Comparison of ENCODE assay signal across 30 cellular contexts in the genomic region with DNA sequence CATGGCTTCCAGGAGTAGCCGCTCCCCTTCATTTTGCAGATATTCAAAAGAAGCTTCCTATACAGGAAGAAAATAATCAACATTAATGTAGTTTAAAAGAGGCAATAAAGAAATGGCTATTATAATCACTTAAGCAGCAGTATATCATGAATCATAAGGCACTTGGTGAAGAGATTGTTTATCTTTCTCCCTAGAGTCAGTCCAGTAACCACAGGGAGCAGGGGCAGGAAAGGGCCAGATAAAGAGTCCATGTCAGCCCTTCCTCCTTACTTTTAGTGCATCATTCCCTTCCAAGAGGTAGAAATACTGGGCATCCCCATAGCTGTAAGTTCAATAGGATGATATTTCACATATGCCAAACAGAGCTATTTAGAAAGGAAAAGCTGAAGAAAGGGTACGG.
A peak's percentile ranks its signal among the peaks of the same experiment; 100 is the strongest.
DNase-seq lines count a peak whose midpoint lies in the region; ATAC-seq, FAIRE-seq and TF ChIP-seq lines count a peak whose summit lies in the region.
"Had no signal": no experiment of that assay in that cellular context is flagged by ENCODE, and none has a peak within 500 bp of the region (broad histone marks: within the 10 kb centered on the region; RNA-seq: fewer than 3 reads in every experiment).

No MANE protein-coding gene starts in this region.

- H3K79me2 ChIP-seq in astrocyte (ENCODE audit: insufficient read depth, low read length): no peaks in the 10 kb centered on the region

- DNase-seq in A172 (ENCODE audit: low spot score): peak; percentile 67
- peak; percentile 35 for DNase-seq in HFFc6
- DNase-seq in astrocyte (ENCODE audit: low read depth): peak; percentile 62
- peak; percentile 52 for DNase-seq in fibroblast of villous mesenchyme (ENCODE audit: low read depth)
- DNase-seq in effector CD8-positive, alpha-beta T cell (lab: John Stamatoyannopoulos, UW): no peak
- no peak for DNase-seq in stimulated activated naive CD8-positive, alpha-beta T cell treated with anti-CD3 and anti-CD28 coated beads, Interleukin-15, Interleukin-2, amounts not matched to agents 100 U/mL and 50 U/mL, for 24 hours
- no peak for DNase-seq in activated effector memory CD4-positive, alpha-beta T cell treated with anti-CD3 and anti-CD28 coated beads, Interleukin-2, amount 50 U/mL, for 16 hours
- no peak for DNase-seq in KG1 (lab: John Stamatoyannopoulos, UW)
- DNase-seq: 8988T; activated B cell treated with CpG ODN at 0.5 μM for 24 hours; activated CD4-positive, alpha-beta T cell treated with anti-CD3 and anti-CD28 coated beads, Interleukin-2, amount 50 U/mL, for 4 hours; activated naive CD8-positive, alpha-beta T cell treated with anti-CD3 and anti-CD28 coated beads for 36 hours; AML-193; CD4-positive, alpha-beta T cell; MM.1S; NCI-H1436; NCI-H2081 treated with DMSO at 0.1 percent for 48 hours; NCI-H774; nephron progenitor cell; ovary; RPMI8226; stomach; thyroid gland had no signal

- H4K20me1 ChIP-seq in astrocyte (ENCODE audit: insufficient read depth, low read length): no peaks in the 10 kb centered on the region

- H3K4me2 ChIP-seq in astrocyte (ENCODE audit: low read length): peak overlapping the region; percentile 5

- H3K27me3 ChIP-seq in astrocyte (ENCODE audit: insufficient read depth, low read length): no peaks in the 10 kb centered on the region
- H3K27me3 ChIP-seq: ovary, SJSA1, stomach, thyroid gland had no signal

- no peak for FAIRE-seq in astrocyte (lab: Jason Lieb, UNC)
- FAIRE-seq: H1, keratinocyte had no signal

- peaks cover 18% of the 10 kb centered on the region for H3K36me3 ChIP-seq in astrocyte (ENCODE audit: insufficient read depth, low read length)
- H3K36me3 ChIP-seq: ovary had no signal

- no peaks in the 10 kb centered on the region for H3K9me3 ChIP-seq in astrocyte (ENCODE audit: insufficient read depth, low read depth, low read length)
- H3K9me3 ChIP-seq: ovary, SJSA1, stomach, thyroid gland had no signal

- ATAC-seq in stimulated activated naive CD8-positive, alpha-beta T cell treated with anti-CD3 and anti-CD28 coated beads, Interleukin-15, Interleukin-2, amounts not matched to agents 100 U/mL and 50 U/mL, for 24 hours: no peak
- ATAC-seq: activated T-helper 17 cell treated with anti-CD3 and anti-CD28 coated beads, Interleukin-2, amount 50 U/mL, for 72 hours had no signal

- peaks cover 7% of the 10 kb centered on the region for H3K4me1 ChIP-seq in astrocyte (ENCODE audit: insufficient read depth, low read length)
- H3K4me1 ChIP-seq: stomach, thyroid gland had no signal

- no peak for TF ChIP-seq CTCF in HFFc6 (IDR thresholded peaks at IDR 0.05)
- TF ChIP-seq CTCF in astrocyte (IDR thresholded peaks at IDR 0.05; ENCODE audit: insufficient read depth, low read depth, low read length): no peak
- no peak for TF ChIP-seq CTCF in fibroblast of villous mesenchyme (IDR thresholded peaks at IDR 0.05; ENCODE audit: insufficient read depth, low read depth, low read length)

- H3K27ac Mint-ChIP-seq in HFFc6 (no peak overlapping the region; the same call in 1 of the 2 replicates), astrocyte (ENCODE audit: unreplicated experiment) (no peak overlapping the region)
- H3K27ac Mint-ChIP-seq: activated B cell treated with CpG ODN at 0.5 μM for 24 hours; activated naive CD8-positive, alpha-beta T cell treated with anti-CD3 and anti-CD28 coated beads for 36 hours; activated T-helper 17 cell treated with anti-CD3 and anti-CD28 coated beads, Interleukin-2, amount 50 U/mL, for 72 hours; CD4-positive, alpha-beta T cell; IgD-negative memory B cell had no signal

- no peak overlapping the region for H3K9ac ChIP-seq in astrocyte (ENCODE audit: low read length)

- H3K4me1 Mint-ChIP-seq in HFFc6 (ENCODE audit: low read depth): peaks cover 39% of the 10 kb centered on the region
- H3K4me1 Mint-ChIP-seq in astrocyte (ENCODE audit: low read depth, unreplicated experiment): peaks cover 6% of the 10 kb centered on the region
- H3K4me1 Mint-ChIP-seq: activated B cell treated with CpG ODN at 0.5 μM for 24 hours; activated naive CD8-positive, alpha-beta T cell treated with anti-CD3 and anti-CD28 coated beads for 36 hours; activated T-helper 17 cell treated with anti-CD3 and anti-CD28 coated beads, Interleukin-2, amount 50 U/mL, for 72 hours; IgD-negative memory B cell; nephron progenitor cell had no signal

- peaks cover 14% of the 10 kb centered on the region; the same call in 1 of the 2 replicates for H3K36me3 Mint-ChIP-seq in HFFc6 (ENCODE audit: low read depth)
- peaks cover 11% of the 10 kb centered on the region for H3K36me3 Mint-ChIP-seq in astrocyte (ENCODE audit: low read depth, unreplicated experiment)

- H3K4me3 ChIP-seq in astrocyte (ENCODE audit: insufficient read depth, low read depth, low read length) (no peak overlapping the region), fibroblast of villous mesenchyme (ENCODE audit: low read depth, low read length) (no peak overlapping the region)
- H3K4me3 ChIP-seq: ovary, SJSA1, skin epidermis, stomach, thyroid gland had no signal

- no peak overlapping the region for H3K4me3 Mint-ChIP-seq in HFFc6
- no peak overlapping the region for H3K4me3 Mint-ChIP-seq in astrocyte (ENCODE audit: unreplicated experiment)
- H3K4me3 Mint-ChIP-seq: activated B cell treated with CpG ODN at 0.5 μM for 24 hours; activated naive CD8-positive, alpha-beta T cell treated with anti-CD3 and anti-CD28 coated beads for 36 hours; activated T-helper 17 cell treated with anti-CD3 and anti-CD28 coated beads, Interleukin-2, amount 50 U/mL, for 72 hours; brain; CD4-positive, alpha-beta T cell; IgD-negative memory B cell; nephron progenitor cell had no signal

- no peak overlapping the region for H2AFZ ChIP-seq in astrocyte (ENCODE audit: low read depth, low read length)

- no peak overlapping the region for H3K27ac ChIP-seq in astrocyte (ENCODE audit: low read depth, low read length)
- H3K27ac ChIP-seq: ovary, SJSA1, skin epidermis, stomach, thyroid gland had no signal

- no peaks in the 10 kb centered on the region for H3K27me3 Mint-ChIP-seq in HFFc6 (ENCODE audit: insufficient read depth)
- no peaks in the 10 kb centered on the region for H3K27me3 Mint-ChIP-seq in astrocyte (ENCODE audit: low read depth, unreplicated experiment)
- H3K27me3 Mint-ChIP-seq: activated B cell treated with CpG ODN at 0.5 μM for 24 hours; activated naive CD8-positive, alpha-beta T cell treated with anti-CD3 and anti-CD28 coated beads for 36 hours; activated T-helper 17 cell treated with anti-CD3 and anti-CD28 coated beads, Interleukin-2, amount 50 U/mL, for 72 hours; brain; CD4-positive, alpha-beta T cell; IgD-negative memory B cell had no signal

- no peaks in the 10 kb centered on the region for H3K9me3 Mint-ChIP-seq in HFFc6
- H3K9me3 Mint-ChIP-seq in astrocyte (ENCODE audit: unreplicated experiment): no peaks in the 10 kb centered on the region
- H3K9me3 Mint-ChIP-seq: activated B cell treated with CpG ODN at 0.5 μM for 24 hours; activated naive CD8-positive, alpha-beta T cell treated with anti-CD3 and anti-CD28 coated beads for 36 hours; activated T-helper 17 cell treated with anti-CD3 and anti-CD28 coated beads, Interleukin-2, amount 50 U/mL, for 72 hours; brain; CD4-positive, alpha-beta T cell; IgD-negative memory B cell; nephron progenitor cell had no signal

Comparison
In these comparisons a context has a peak if more than half of its experiments do, and no peak if none do; other contexts are left out.
1. DNase-seq: peak in A172 (single experiment), HFFc6 (single experiment), astrocyte (single experiment) and fibroblast of villous mesenchyme (single experiment); none in effector CD8-positive, alpha-beta T cell (single experiment), stimulated activated naive CD8-positive, alpha-beta T cell treated with anti-CD3 and anti-CD28 coated beads, Interleukin-15, Interleukin-2, amounts not matched to agents 100 U/mL and 50 U/mL, for 24 hours (single experiment), activated effector memory CD4-positive, alpha-beta T cell treated with anti-CD3 and anti-CD28 coated beads, Interleukin-2, amount 50 U/mL, for 16 hours (single experiment) and KG1 (single experiment).